Comparison of ENCODE assay signal across 12 cellular contexts in genomic region chr11:36488096-36488495, GRCh38. TPM values are rescaled to one million over a fixed set of nuclear protein-coding genes. Genes with fewer than 3 reads are reported as not detected.
A peak's percentile ranks its signal among the peaks of the same experiment; 100 is the strongest.
DNase-seq lines count a peak whose midpoint lies in the region; ATAC-seq, FAIRE-seq and TF ChIP-seq lines count a peak whose summit lies in the region.
"Had no signal": no experiment of that assay in that cellular context is flagged by ENCODE, and none has a peak within 500 bp of the region (broad histone marks: within the 10 kb centered on the region; RNA-seq: fewer than 3 reads in every experiment).

No MANE protein-coding gene starts in this region.

- H3K79me2 ChIP-seq in endothelial cell of umbilical vein (ENCODE audit: control insufficient read depth, insufficient read depth, low read length), result peaks cover 12% of the 10 kb centered on the region

- DNase-seq in CD14-positive monocyte (ENCODE audit: low spot score) (no peak), endothelial cell of umbilical vein (ENCODE audit: low read depth, low spot score) (no peak), Peyer's patch (no peak)
- DNase-seq: NCI-H1694 treated with DMSO at 0.1 percent for 48 hours; stimulated activated CD8-positive, alpha-beta memory T cell treated with anti-CD3 and anti-CD28 coated beads, Interleukin-4, amount 100 ng/mL, for 48 hours had no signal

- peak; percentile 60 for ATAC-seq in GM19395 (IDR thresholded peaks at IDR 0.05; ENCODE audit: unreplicated experiment)
- ATAC-seq in HG03354 (IDR thresholded peaks at IDR 0.05; ENCODE audit: poor library complexity, severe bottlenecking, unreplicated experiment), result peak; percentile 72
- ATAC-seq in HG03135 (IDR thresholded peaks at IDR 0.05; ENCODE audit: unreplicated experiment), result no peak
- ATAC-seq in GM19023 (IDR thresholded peaks at IDR 0.05; ENCODE audit: unreplicated experiment), result no peak
- no peak for ATAC-seq in HG03565 (IDR thresholded peaks at IDR 0.05; ENCODE audit: unreplicated experiment)

- TF ChIP-seq CTCF in CD14-positive monocyte (IDR thresholded peaks at IDR 0.05) (no peak), endothelial cell of umbilical vein (IDR thresholded peaks at IDR 0.05; ENCODE audit: extremely low read depth in 1 of 2, insufficient read depth in 1 of 2, low read depth in 1 of 2, low read length in 2 of 2) (no peak), Peyer's patch (IDR thresholded peaks at IDR 0.05) (no peak)

- FAIRE-seq in endothelial cell of umbilical vein (lab: Jason Lieb, UNC), result no peak

- no TSS peak for BruUV-seq in endothelial cell of umbilical vein (replicated peaks; lab: Mats Ljungman, UMichigan)

- peaks cover 29% of the 10 kb centered on the region for H3K4me1 Mint-ChIP-seq in CD14-positive monocyte

- H3K27me3 ChIP-seq in endothelial cell of umbilical vein (ENCODE audit: control insufficient read depth in 2 of 2, insufficient read depth in 2 of 2, low read length in 2 of 2) (no peaks in the 10 kb centered on the region), Peyer's patch (no peaks in the 10 kb centered on the region)

- H3K36me3 ChIP-seq in endothelial cell of umbilical vein (ENCODE audit: control insufficient read depth in 2 of 2, extremely low read depth in 1 of 2, insufficient read depth in 2 of 2, low read length in 2 of 2) (peaks cover 22 to 26% of the 10 kb centered on the region in 2 experiments), Peyer's patch (peaks cover 0 to 83% (median 0%) of the 10 kb centered on the region in 3 donors)

- CTCF ChIA-PET in endothelial cell of umbilical vein (lab: Charles Lee), result interaction anchor here (0.7 to 2.6 kb wide), 13 partner anchors 10 to 666 kb away, joined by 3 to 26 read pairs (median 4); partner anchors contain the start of gene TRAF6

- peak overlapping the region; percentile 46 to 88 (median 66) for H3K27ac Mint-ChIP-seq in CD14-positive monocyte

- H3K36me3 Mint-ChIP-seq in CD14-positive monocyte, result peaks cover 50 to 71% of the 10 kb centered on the region in 2 donors

- no peaks in the 10 kb centered on the region for H3K27me3 Mint-ChIP-seq in CD14-positive monocyte (ENCODE audit: low read depth in 3 of 3)
- H3K27me3 Mint-ChIP-seq: brain had no signal

- no peak overlapping the region for H3K4me3 Mint-ChIP-seq in CD14-positive monocyte
- H3K4me3 Mint-ChIP-seq: brain had no signal

- peaks cover 2% of the 10 kb centered on the region for H3K9me1 ChIP-seq in endothelial cell of umbilical vein (replicated peaks; ENCODE audit: control insufficient read depth, extremely low read depth, insufficient read depth, low read length)

- H3K4me1 ChIP-seq in endothelial cell of umbilical vein (ENCODE audit: control insufficient read depth, extremely low read depth, insufficient read depth, low read length) (peaks cover 19% of the 10 kb centered on the region), Peyer's patch (peaks cover 0 to 4% (median 0%) of the 10 kb centered on the region in 4 donors)

- peak overlapping the region; percentile 54 for H3K9ac ChIP-seq in endothelial cell of umbilical vein (replicated peaks; ENCODE audit: extremely low read depth, insufficient read depth, low read length)

- POLR2A ChIA-PET in endothelial cell of umbilical vein (lab: Charles Lee), result interaction anchor here (1.5 kb wide), 1 partner anchor 12 kb away, joined by 4 read pairs; no protein-coding TSS in a partner anchor

- intact Hi-C loops in CD14-positive monocyte (cut with micrococcal nuclease), result loop anchor here (5.0 to 10.0 kb wide), 2 partner anchors 186 to 873 kb away; partner anchors contain the start of gene FJX1 (in 1 of the 2)
- intact Hi-C loops in endothelial cell of umbilical vein (cut with micrococcal nuclease), result no loop called here

- peaks cover 0 to under 1% (median 0%) of the 10 kb centered on the region in 7 donors for H3K9me3 Mint-ChIP-seq in CD14-positive monocyte

- H3K4me3 ChIP-seq in endothelial cell of umbilical vein (replicated peaks in 1 of 3; ENCODE audit: insufficient read depth in 1 of 3, low read depth in 1 of 3, low read length in 3 of 3) (peak overlapping the region in 1 of 3 experiments; percentile 50), Peyer's patch (no peak overlapping the region)

- H2AFZ ChIP-seq in endothelial cell of umbilical vein (ENCODE audit: low read depth, low read length), result no peak overlapping the region

- peak overlapping the region; percentile 82 for H3K4me2 ChIP-seq in endothelial cell of umbilical vein (ENCODE audit: insufficient read depth, low read length)

- TF ChIP-seq POLR2A in endothelial cell of umbilical vein (IDR thresholded peaks at IDR 0.05; ENCODE audit: low read depth, low read length) (no peak), Peyer's patch (IDR thresholded peaks at IDR 0.05) (no peak)

- H4K20me1 ChIP-seq in endothelial cell of umbilical vein (replicated peaks; ENCODE audit: control insufficient read depth, extremely low read depth, insufficient read depth, low read length), result no peaks in the 10 kb centered on the region

- H3K9me3 ChIP-seq in endothelial cell of umbilical vein (replicated peaks; ENCODE audit: control insufficient read depth, insufficient read depth, low read length) (no peaks in the 10 kb centered on the region), Peyer's patch (no peaks in the 10 kb centered on the region)

- dilution Hi-C loops in endothelial cell of umbilical vein (cut with MboI; ENCODE audit: extremely low pct_ligation_motif_present, low sequenced_read_pairs), result no loop called here

- H3K27ac ChIP-seq in endothelial cell of umbilical vein (ENCODE audit: insufficient read depth, low read depth, low read length) (peak overlapping the region; percentile 72), Peyer's patch (no peak overlapping the region)
- H3K27ac ChIP-seq: RWPE1 had no signal

TF ChIP-seq in endothelial cell of umbilical vein, 7 proteins besides CTCF, POLR2A, EP300 and RAD21:
- TF ChIP-seq, protein P1, sequence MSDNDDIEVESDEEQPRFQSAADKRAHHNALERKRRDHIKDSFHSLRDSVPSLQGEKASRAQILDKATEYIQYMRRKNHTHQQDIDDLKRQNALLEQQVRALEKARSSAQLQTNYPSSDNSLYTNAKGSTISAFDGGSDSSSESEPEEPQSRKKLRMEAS (IDR thresholded peaks at IDR 0.05; ENCODE audit: insufficient read depth, insufficient read length), result no peak
- TF ChIP-seq JUN (IDR thresholded peaks at IDR 0.05; ENCODE audit: borderline replicate concordance, insufficient read depth, insufficient read length, low read depth), result no peak
- no peak for TF ChIP-seq MYC (IDR thresholded peaks at IDR 0.05; ENCODE audit: low read depth, low read length)
- TF ChIP-seq GATA2 (IDR thresholded peaks at IDR 0.05; ENCODE audit: insufficient read depth, insufficient read length, low read depth, low read length), result no peak
- TF ChIP-seq FOS (IDR thresholded peaks at IDR 0.05; ENCODE audit: borderline replicate concordance, insufficient read depth, low read length), result no peak
- TF ChIP-seq POLR2AphosphoS5 (IDR thresholded peaks at IDR 0.05; ENCODE audit: insufficient read depth, low read depth, low read length), result no peak
- no peak for TF ChIP-seq EZH2 (IDR thresholded peaks at IDR 0.05; ENCODE audit: borderline replicate concordance, low read depth, low read length, severe bottlenecking)

RNA-seq across cellular contexts. Expression of gene TRAF6, which starts 22.0 kb away (rescaled TPM):
- 1 to 10 TPM; 5.5 to 7.3 TPM for polyA plus RNA-seq in CD14-positive monocyte
- 13.1 and 14.2 TPM in 2 replicates for total RNA-seq in endothelial cell of umbilical vein
- 6.0 and 6.6 TPM in 2 replicates for polyA plus RNA-seq in endothelial cell of umbilical vein
- polyA plus RNA-seq in endothelial cell of umbilical vein (2011; cell fraction: cytosol; rRNA removed), result 5.8 and 6.8 TPM in 2 replicates
- polyA plus RNA-seq in endothelial cell of umbilical vein (2011; cell fraction: nucleus; rRNA removed), result 11.3 and 12.2 TPM in 2 replicates
- polyA plus RNA-seq in endothelial cell of umbilical vein (2012), result 9.5 and 9.7 TPM in 2 replicates
- 19.7 and 20.3 TPM in 2 replicates for polyA minus RNA-seq in endothelial cell of umbilical vein
- 5.7 TPM for polyA minus RNA-seq in endothelial cell of umbilical vein (2011; cell fraction: cytosol; rRNA and poly(A)+ RNA removed)
- 15.3 and 22.8 TPM in 2 replicates for polyA minus RNA-seq in endothelial cell of umbilical vein (2011; cell fraction: nucleus; rRNA and poly(A)+ RNA removed)
- total RNA-seq in Peyer's patch, result 10 to 100 TPM in 3 of 4 donors, 1 to 10 TPM in 1; 6.6 to 25.1 (median 18.4) TPM

Comparison
In these comparisons a context has a peak if more than half of its experiments do, and no peak if none do; other contexts are left out.
1. ATAC-seq: peak in GM19395 (single experiment) and HG03354 (single experiment); none in HG03135 (single experiment), GM19023 (single experiment) and HG03565 (single experiment).